ENCODE assay signal across 14 cellular contexts in genomic region chr5:60516688-60517087, GRCh38.
A peak's percentile ranks its signal among the peaks of the same experiment; 100 is the strongest.
DNase-seq lines count a peak whose midpoint lies in the region; ATAC-seq and TF ChIP-seq lines count a peak whose summit lies in the region.
"Had no signal": no experiment of that assay in that cellular context is flagged by ENCODE, and none has a peak within 500 bp of the region (broad histone marks: within the 10 kb centered on the region; RNA-seq: fewer than 3 reads in every experiment).

No MANE protein-coding gene starts in this region.

- no peak overlapping the region for H3K4ac ChIP-seq in IMR-90 (ENCODE audit: low read depth, low read length)

- H3K4me1 ChIP-seq in GM23338 (ENCODE audit: insufficient read depth) (no peaks in the 10 kb centered on the region), IMR-90 (ENCODE audit: control insufficient read depth, insufficient read depth, low read length) (peaks cover 4% of the 10 kb centered on the region), gastroesophageal sphincter (peaks cover 8 to 60% (median 13%) of the 10 kb centered on the region in 3 donors)
- H3K4me1 ChIP-seq: BE2C, Caco-2 had no signal

- POLR2A ChIA-PET in IMR-90 (lab: Charles Lee; ENCODE audit: unreplicated experiment) = no interaction called here

- no peak overlapping the region for H3K23ac ChIP-seq in IMR-90 (ENCODE audit: low read depth, low read length)

- no peak overlapping the region for H3K18ac ChIP-seq in IMR-90 (ENCODE audit: low read depth, low read length)

- H4K20me1 ChIP-seq in GM23338 (replicated peaks; ENCODE audit: insufficient read depth) (no peaks in the 10 kb centered on the region), IMR-90 (ENCODE audit: insufficient read depth, low read length) (no peaks in the 10 kb centered on the region)

- H3K27me3 Mint-ChIP-seq in GM23338 (ENCODE audit: insufficient read depth, low read depth, poor library complexity) = no peaks in the 10 kb centered on the region

- H3K36me3 Mint-ChIP-seq in GM23338 (ENCODE audit: low read depth) = no peaks in the 10 kb centered on the region
- H3K36me3 Mint-ChIP-seq in stimulated activated effector memory CD8-positive, alpha-beta T cell treated with anti-CD3 and anti-CD28 coated beads, Interleukin-12 subunit alpha, Interleukin-12 subunit beta, amount 100 ng/mL, for 72 hours = no peaks in the 10 kb centered on the region
- H3K36me3 Mint-ChIP-seq: CD4-positive, alpha-beta memory T cell had no signal

- H3K9me3 Mint-ChIP-seq in GM23338 = no peaks in the 10 kb centered on the region
- H3K9me3 Mint-ChIP-seq in stimulated activated effector memory CD8-positive, alpha-beta T cell treated with anti-CD3 and anti-CD28 coated beads, Interleukin-12 subunit alpha, Interleukin-12 subunit beta, amount 100 ng/mL, for 72 hours = no peaks in the 10 kb centered on the region

- no peak overlapping the region for H3K14ac ChIP-seq in IMR-90 (replicated peaks; ENCODE audit: low read depth, low read length)

- H3K4me3 Mint-ChIP-seq in GM23338 = no peak overlapping the region
- H3K4me3 Mint-ChIP-seq in stimulated activated effector memory CD8-positive, alpha-beta T cell treated with anti-CD3 and anti-CD28 coated beads, Interleukin-12 subunit alpha, Interleukin-12 subunit beta, amount 100 ng/mL, for 72 hours = no peak overlapping the region
- H3K4me3 Mint-ChIP-seq: CD4-positive, alpha-beta memory T cell had no signal

- no peaks in the 10 kb centered on the region for H3K79me2 ChIP-seq in GM23338 (replicated peaks; ENCODE audit: insufficient read depth)

- TF ChIP-seq CTCF in GM23338 (conservative IDR thresholded peaks at IDR 0.05; ENCODE audit: low read depth in 2 of 2) = no peak
- TF ChIP-seq CTCF in IMR-90 (conservative IDR thresholded peaks at IDR 0.05; ENCODE audit: low read depth, low read length) = no peak
- no peak for TF ChIP-seq CTCF in gastroesophageal sphincter (IDR thresholded peaks at IDR 0.05)

- H4K5ac ChIP-seq in IMR-90 (ENCODE audit: low read depth, low read length) = no peak overlapping the region

- no peak overlapping the region for H2BK15ac ChIP-seq in IMR-90 (ENCODE audit: low read depth, low read length)

- H3K27ac ChIP-seq in GM23338 (ENCODE audit: low read depth) (no peak overlapping the region), IMR-90 (ENCODE audit: insufficient read depth, low read length) (no peak overlapping the region), gastroesophageal sphincter (peak overlapping the region; percentile 6 to 93 (median 84)), substantia nigra (ENCODE audit: low read depth, low read length, poor library complexity, severe bottlenecking) (no peak overlapping the region)
- H3K27ac ChIP-seq: C4-2B had no signal

- peaks cover 2% of the 10 kb centered on the region for H3K4me1 Mint-ChIP-seq in GM23338
- H3K4me1 Mint-ChIP-seq in stimulated activated effector memory CD8-positive, alpha-beta T cell treated with anti-CD3 and anti-CD28 coated beads, Interleukin-12 subunit alpha, Interleukin-12 subunit beta, amount 100 ng/mL, for 72 hours = no peaks in the 10 kb centered on the region

- H3F3A ChIP-seq in GM23338 (replicated peaks; ENCODE audit: low read depth) = no peaks in the 10 kb centered on the region

- H3K4me2 ChIP-seq in GM23338 (no peak overlapping the region), IMR-90 (ENCODE audit: low read depth, low read length) (no peak overlapping the region)

- no peak overlapping the region for H3K56ac ChIP-seq in IMR-90 (ENCODE audit: extremely low read depth, insufficient read depth, low read length)

- H3K9ac ChIP-seq in IMR-90 (ENCODE audit: low read depth, low read length) = no peak overlapping the region

- H2BK20ac ChIP-seq in IMR-90 (ENCODE audit: low read depth, low read length) = no peak overlapping the region

- ATAC-seq in GM23338 = peak; percentile 77
- ATAC-seq in IMR-90 (ENCODE audit: low read depth) = no peak
- no peak for ATAC-seq in gastroesophageal sphincter
- peak; percentile 24 for ATAC-seq in stimulated activated effector memory CD8-positive, alpha-beta T cell treated with anti-CD3 and anti-CD28 coated beads, Interleukin-12 subunit alpha, Interleukin-12 subunit beta, amount 100 ng/mL, for 72 hours
- ATAC-seq in GM19035 (IDR thresholded peaks at IDR 0.05; ENCODE audit: unreplicated experiment) = no peak

- TF ChIP-seq POLR2A in IMR-90 (IDR thresholded peaks at IDR 0.05; ENCODE audit: low read depth, low read length) (no peak), gastroesophageal sphincter (IDR thresholded peaks at IDR 0.05) (no peak)

- H3K36me3 ChIP-seq in GM23338 (ENCODE audit: insufficient read depth) = no peaks in the 10 kb centered on the region
- H3K36me3 ChIP-seq in IMR-90 (ENCODE audit: control insufficient read depth, insufficient read depth, low read length) = no peaks in the 10 kb centered on the region
- no peaks in the 10 kb centered on the region for H3K36me3 ChIP-seq in gastroesophageal sphincter
- H3K36me3 ChIP-seq: BE2C had no signal

- no peak overlapping the region for H2AK5ac ChIP-seq in IMR-90 (ENCODE audit: low read depth, low read length)

- dilution Hi-C loops in IMR-90 (cut with HindIII; ENCODE audit: low sequenced_read_pairs, unreplicated experiment) = no loop called here

- no peak overlapping the region for H4K91ac ChIP-seq in IMR-90 (ENCODE audit: insufficient read depth, low read depth, low read length)

- H2AFZ ChIP-seq in GM23338 (no peak overlapping the region), IMR-90 (replicated peaks; ENCODE audit: low read length, poor library complexity) (no peak overlapping the region)

- peak overlapping the region; percentile 20 for H2AK9ac ChIP-seq in IMR-90 (replicated peaks; ENCODE audit: low read depth, low read length, poor library complexity)

- no peak overlapping the region for H2BK120ac ChIP-seq in IMR-90 (ENCODE audit: low read depth, low read length)

- BruUV-seq in IMR-90 (replicated peaks; lab: Mats Ljungman, UMichigan) = no TSS peak

- TF ChIP-seq RAD21 in IMR-90 (IDR thresholded peaks at IDR 0.05; ENCODE audit: low read length) = no peak

- H4K8ac ChIP-seq in IMR-90 (ENCODE audit: low read depth in 2 of 2, low read length in 2 of 2) = no peak overlapping the region

- TF ChIP-seq EP300 in gastroesophageal sphincter (IDR thresholded peaks at IDR 0.05) = no peak

- no peaks in the 10 kb centered on the region for H3K9me2 ChIP-seq in GM23338 (ENCODE audit: insufficient read depth)

- WGBS in IMR-90 (ENCODE audit: extremely low coverage in 2 of 2, insufficient read length in 1 of 2), 2 experiments = no CpG with 5 or more reads among the region's 2 CpGs
- 71 to 92% methylated on average over 2 of the region's 2 CpGs for WGBS in gastroesophageal sphincter (ENCODE audit: low coverage in 1 of 2), 2 donors

- no peaks in the 10 kb centered on the region for H3K9me1 ChIP-seq in IMR-90 (ENCODE audit: insufficient read depth, low read length)

- H3K9me3 ChIP-seq in IMR-90 (ENCODE audit: control insufficient read depth, insufficient read depth, low read length) (no peaks in the 10 kb centered on the region), gastroesophageal sphincter (no peaks in the 10 kb centered on the region)
- H3K9me3 ChIP-seq: BE2C, Caco-2 had no signal

- in situ Hi-C loops in IMR-90 (cut with MboI; ENCODE audit: low sequenced_read_pairs) = no loop called here

- H3K27ac Mint-ChIP-seq in GM23338 = no peak overlapping the region
- no peak overlapping the region for H3K27ac Mint-ChIP-seq in stimulated activated effector memory CD8-positive, alpha-beta T cell treated with anti-CD3 and anti-CD28 coated beads, Interleukin-12 subunit alpha, Interleukin-12 subunit beta, amount 100 ng/mL, for 72 hours
- H3K27ac Mint-ChIP-seq: CD4-positive, alpha-beta memory T cell had no signal

- no peaks in the 10 kb centered on the region for H3K27me3 ChIP-seq in GM23338 (ENCODE audit: insufficient read depth)
- H3K27me3 ChIP-seq in IMR-90 (ENCODE audit: control insufficient read depth, insufficient read depth, low read length) = no peaks in the 10 kb centered on the region; the same call in 1 of the 2 replicates
- no peaks in the 10 kb centered on the region for H3K27me3 ChIP-seq in gastroesophageal sphincter
- H3K27me3 ChIP-seq: BE2C had no signal

- no peaks in the 10 kb centered on the region for H3K79me1 ChIP-seq in IMR-90 (ENCODE audit: low read depth in 1 of 2, low read length in 2 of 2)

- peak; percentile 24 for DNase-seq in GM23338 (ENCODE audit: low spot score)
- no peak for DNase-seq in IMR-90
- DNase-seq in stimulated activated effector memory CD8-positive, alpha-beta T cell treated with anti-CD3 and anti-CD28 coated beads, Interleukin-12 subunit alpha, Interleukin-12 subunit beta, amount 100 ng/mL, for 72 hours (ENCODE audit: low spot score in 2 of 2) = no peak
- DNase-seq in substantia nigra (lab: John Stamatoyannopoulos, UW) = no peak
- no peak for DNase-seq in SHP77 (lab: John Stamatoyannopoulos, UW)
- DNase-seq: BE2C; Caco-2; CD4-positive, alpha-beta memory T cell; DMS53; GF-D8; H7 had no signal

- no peak overlapping the region for H2BK5ac ChIP-seq in IMR-90 (ENCODE audit: low read depth, low read length, poor library complexity, severe bottlenecking)

- no peak overlapping the region for H3K4me3 ChIP-seq in GM23338
- no peak overlapping the region for H3K4me3 ChIP-seq in IMR-90 (ENCODE audit: insufficient read depth, low read depth, low read length)
- H3K4me3 ChIP-seq in gastroesophageal sphincter = no peak overlapping the region

- intact Hi-C loops in IMR-90 (cut with micrococcal nuclease) = no loop called here

- CTCF ChIA-PET in IMR-90 (lab: Yijun Ruan, JAX) = no interaction called here

TF ChIP-seq in GM23338, 12 proteins besides CTCF, POLR2A, EP300 and RAD21:
- no peak for TF ChIP-seq ZNF114 (CRISPR knock-in tag; IDR thresholded peaks at IDR 0.05)

TF ChIP-seq in IMR-90, 13 proteins besides CTCF, POLR2A, EP300 and RAD21 (continues in another document):
- TF ChIP-seq CEBPB (IDR thresholded peaks at IDR 0.05; ENCODE audit: low read depth, low read length) (no peak), MAFK (IDR thresholded peaks at IDR 0.05; ENCODE audit: low read depth, low read length) (no peak), CHD1 (IDR thresholded peaks at IDR 0.05; ENCODE audit: low read depth, low read length) (no peak), MAZ (IDR thresholded peaks at IDR 0.05; ENCODE audit: borderline replicate concordance, low read depth, low read length) (no peak)
- TF ChIP-seq, protein P1, sequence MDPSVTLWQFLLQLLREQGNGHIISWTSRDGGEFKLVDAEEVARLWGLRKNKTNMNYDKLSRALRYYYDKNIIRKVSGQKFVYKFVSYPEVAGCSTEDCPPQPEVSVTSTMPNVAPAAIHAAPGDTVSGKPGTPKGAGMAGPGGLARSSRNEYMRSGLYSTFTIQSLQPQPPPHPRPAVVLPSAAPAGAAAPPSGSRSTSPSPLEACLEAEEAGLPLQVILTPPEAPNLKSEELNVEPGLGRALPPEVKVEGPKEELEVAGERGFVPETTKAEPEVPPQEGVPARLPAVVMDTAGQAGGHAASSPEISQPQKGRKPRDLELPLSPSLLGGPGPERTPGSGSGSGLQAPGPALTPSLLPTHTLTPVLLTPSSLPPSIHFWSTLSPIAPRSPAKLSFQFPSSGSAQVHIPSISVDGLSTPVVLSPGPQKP (IDR thresholded peaks at IDR 0.05; ENCODE audit: borderline replicate concordance, low read depth, low read length) = no peak

Comparison
In these comparisons a context has a peak if more than half of its experiments do, and no peak if none do; other contexts are left out.
1. ATAC-seq: peak in GM23338 (single experiment) and stimulated activated effector memory CD8-positive, alpha-beta T cell treated with anti-CD3 and anti-CD28 coated beads, Interleukin-12 subunit alpha, Interleukin-12 subunit beta, amount 100 ng/mL, for 72 hours (single experiment); none in IMR-90 (single experiment), gastroesophageal sphincter (single experiment) and GM19035 (single experiment).
2. H3K27ac ChIP-seq: peak in gastroesophageal sphincter (4 of 4); none in GM23338 (single experiment), IMR-90 (single experiment) and substantia nigra (single experiment).